1 cellular context compared by ENCODE assay signal in genomic region chr1:40531381-40532061, GRCh38.
TF ChIP-seq lines count a peak whose summit lies in the region.

ZNF684 (plus strand) TSS chr1:40531637; CDS start chr1:40533167, 1,530 bp downstream.

TF ChIP-seq in HepG2, 621 proteins besides CTCF, POLR2A, EP300 and RAD21 (continued from another document and continues in another):
- TF ChIP-seq GMEB1 (CRISPR knock-in tag; IDR thresholded peaks at IDR 0.05; ENCODE audit: borderline replicate concordance) (peak; percentile 87), ZNF574 (CRISPR knock-in tag; IDR thresholded peaks at IDR 0.05) (peak; percentile 85), PAX8 (CRISPR knock-in tag; IDR thresholded peaks at IDR 0.05; ENCODE audit: borderline replicate concordance) (no peak), ZC3H13 (CRISPR knock-in tag; IDR thresholded peaks at IDR 0.05) (0 out of 2 replicates have a peak, but pooled peaks have one; percentile 28), ZNF564 (CRISPR knock-in tag; IDR thresholded peaks at IDR 0.05) (peak; percentile 53; the same call in 1 of the 2 replicates), HHEX (CRISPR knock-in tag; IDR thresholded peaks at IDR 0.05) (no peak), SP1 (IDR thresholded peaks at IDR 0.05) (no peak), SP1 (CRISPR knock-in tag; IDR thresholded peaks at IDR 0.05) (no peak; the same call in 1 of the 2 replicates), SIN3A (IDR thresholded peaks at IDR 0.05; ENCODE audit: borderline replicate concordance, low read depth, low read length) (peak; percentile 94), ZNF292 (CRISPR knock-in tag; IDR thresholded peaks at IDR 0.05; ENCODE audit: borderline replicate concordance, low read depth) (peak; percentile 58; the same call in 1 of the 2 replicates), ZNF430 (CRISPR knock-in tag; IDR thresholded peaks at IDR 0.05) (0 out of 2 replicates have a peak, but pooled peaks have one; percentile 24), SAP130 (CRISPR knock-in tag; IDR thresholded peaks at IDR 0.05; ENCODE audit: low read depth) (peak; percentile 98), ZNF510 (CRISPR knock-in tag; IDR thresholded peaks at IDR 0.05; ENCODE audit: low read depth) (no peak), ZNF816 (CRISPR knock-in tag; IDR thresholded peaks at IDR 0.05; ENCODE audit: borderline replicate concordance) (no peak), ZNF232 (CRISPR knock-in tag; IDR thresholded peaks at IDR 0.05; ENCODE audit: borderline replicate concordance) (no peak), NCOR1 (IDR thresholded peaks at IDR 0.05; ENCODE audit: borderline replicate concordance, low read length) (no peak; the same call in 1 of the 2 replicates), KDM5B (CRISPR knock-in tag; IDR thresholded peaks at IDR 0.05; ENCODE audit: borderline replicate concordance) (peak; percentile 32; the same call in 1 of the 2 replicates), TEAD3 (CRISPR knock-in tag; optimal IDR thresholded peaks at IDR 0.05; ENCODE audit: borderline replicate concordance) (peak; percentile 77), RXRB (CRISPR knock-in tag; IDR thresholded peaks at IDR 0.05; ENCODE audit: borderline replicate concordance) (peak; percentile 12; the same call in 1 of the 2 replicates), HOXA5 (CRISPR knock-in tag; IDR thresholded peaks at IDR 0.05) (no peak), PAXIP1 (CRISPR knock-in tag; conservative IDR thresholded peaks at IDR 0.05) (peak; percentile 49), ZNF644 (CRISPR knock-in tag; IDR thresholded peaks at IDR 0.05; ENCODE audit: low read depth) (no peak), ZBTB25 (CRISPR knock-in tag; IDR thresholded peaks at IDR 0.05) (0 out of 2 replicates have a peak, but pooled peaks have one; percentile 56), ASH2L (IDR thresholded peaks at IDR 0.05; ENCODE audit: insufficient read length, low read depth, low read length) (peak; percentile 85), TFDP2 (CRISPR knock-in tag; IDR thresholded peaks at IDR 0.05) (peak; percentile 93), ZNF326 (CRISPR knock-in tag; IDR thresholded peaks at IDR 0.05; ENCODE audit: borderline replicate concordance) (no peak), ZNF33A (CRISPR knock-in tag; IDR thresholded peaks at IDR 0.05; ENCODE audit: borderline replicate concordance) (no peak), ZSCAN5A (CRISPR knock-in tag; IDR thresholded peaks at IDR 0.05; ENCODE audit: borderline replicate concordance) (peak; percentile 41; the same call in 1 of the 2 replicates), ZFP62 (CRISPR knock-in tag; IDR thresholded peaks at IDR 0.05) (no peak), ZKSCAN1 (IDR thresholded peaks at IDR 0.05; ENCODE audit: low read length) (peak; percentile 99), MLXIP (CRISPR knock-in tag; IDR thresholded peaks at IDR 0.05; ENCODE audit: borderline replicate concordance) (no peak), ZNF557 (CRISPR knock-in tag; IDR thresholded peaks at IDR 0.05) (no peak), ZNF343 (CRISPR knock-in tag; IDR thresholded peaks at IDR 0.05) (no peak), SUZ12 (IDR thresholded peaks at IDR 0.05; ENCODE audit: low read depth, low read length) (peak; percentile 53), KDM4B (CRISPR knock-in tag; IDR thresholded peaks at IDR 0.05) (peak; percentile 63; the same call in 1 of the 2 replicates), MXD4 (CRISPR knock-in tag; IDR thresholded peaks at IDR 0.05) (peak; percentile 76; the same call in 1 of the 2 replicates), MTERF4 (CRISPR knock-in tag; IDR thresholded peaks at IDR 0.05) (peak; percentile 59; the same call in 1 of the 2 replicates), ZNF766 (CRISPR knock-in tag; IDR thresholded peaks at IDR 0.05; ENCODE audit: borderline replicate concordance) (no peak; the same call in 1 of the 2 replicates), SIN3B (IDR thresholded peaks at IDR 0.05; ENCODE audit: low read length) (peak; percentile 76), TP53 (CRISPR knock-in tag; conservative IDR thresholded peaks at IDR 0.05) (peak; percentile 12; the same call in 1 of the 2 replicates), FOSL2 (CRISPR knock-in tag; IDR thresholded peaks at IDR 0.05) (0 out of 2 replicates have a peak, but pooled peaks have one; percentile 17), NR2F2 (IDR thresholded peaks at IDR 0.05; ENCODE audit: borderline replicate concordance, low read depth) (no peak), ZNF563 (CRISPR knock-in tag; IDR thresholded peaks at IDR 0.05) (peak; percentile 65; the same call in 1 of the 2 replicates), MED8 (CRISPR knock-in tag; IDR thresholded peaks at IDR 0.05; ENCODE audit: insufficient replicate concordance) (peak; percentile 16), MEF2D (CRISPR knock-in tag; IDR thresholded peaks at IDR 0.05) (0 out of 2 replicates have a peak, but pooled peaks have one; percentile 8), ZNF18 (CRISPR knock-in tag; IDR thresholded peaks at IDR 0.05; ENCODE audit: insufficient replicate concordance) (peak; percentile 60), KDM5A (IDR thresholded peaks at IDR 0.05; ENCODE audit: borderline replicate concordance, low read length) (peak; percentile 71; the same call in 1 of the 2 replicates), ZNF878 (CRISPR knock-in tag; IDR thresholded peaks at IDR 0.05) (no peak), SIX1 (CRISPR knock-in tag; IDR thresholded peaks at IDR 0.05; ENCODE audit: borderline replicate concordance) (no peak)
